ENCODE assay signal across 8 cellular contexts in the genomic region with DNA sequence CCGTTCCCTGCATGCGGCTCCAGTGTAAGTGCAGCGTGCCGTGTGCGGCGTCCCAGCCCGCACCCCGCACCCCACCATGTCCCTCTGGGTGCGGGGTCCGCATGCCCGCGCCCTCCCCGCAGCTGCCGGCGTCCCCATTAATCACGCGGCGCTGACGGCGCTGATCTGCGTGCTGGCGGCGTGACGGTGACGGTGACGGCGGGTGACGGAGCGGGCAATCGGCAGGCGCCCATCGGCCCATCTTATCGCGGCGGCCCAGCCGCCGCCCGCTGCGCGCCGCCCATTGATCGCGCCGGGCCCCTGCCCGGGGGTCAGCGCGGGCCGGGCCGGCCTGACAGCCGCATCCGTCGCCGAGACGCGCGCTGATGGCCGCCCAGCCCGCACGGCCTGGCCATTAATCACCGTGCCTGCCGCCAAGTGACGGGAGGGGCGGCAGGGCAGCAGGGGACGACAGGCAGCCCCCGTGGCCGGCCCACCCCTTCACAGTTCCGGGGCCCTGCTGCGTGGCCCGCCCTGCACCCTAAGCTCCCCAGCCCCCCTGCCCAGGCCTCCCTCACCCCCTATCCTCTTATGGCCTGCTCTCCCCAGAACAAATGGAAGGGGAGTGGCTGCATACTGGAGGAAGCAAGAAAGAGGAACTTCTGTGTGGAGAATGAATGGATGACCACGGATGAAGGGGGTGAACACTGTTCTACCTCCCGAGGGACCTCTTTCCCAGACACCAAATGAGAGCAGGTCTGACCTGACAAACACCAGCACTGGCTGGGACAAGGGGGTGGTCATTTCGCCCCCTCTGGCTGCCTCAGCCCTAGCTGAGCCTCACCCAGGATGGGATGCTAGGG. TPM values are rescaled to one million over a fixed set of nuclear protein-coding genes. Genes with fewer than 3 reads are reported as not detected.
DNase-seq lines count a peak whose midpoint lies in the region; ATAC-seq and TF ChIP-seq lines count a peak whose summit lies in the region.

No MANE protein-coding gene starts in this region.

- no peak overlapping the region for H3K27ac ChIP-seq in effector memory CD4-positive, alpha-beta T cell (ENCODE audit: insufficient read depth, low read length, poor library complexity, severe bottlenecking)
- no peak overlapping the region for H3K27ac ChIP-seq in thoracic aorta

- peaks cover 5% of the 10 kb centered on the region for H3K27me3 ChIP-seq in effector memory CD4-positive, alpha-beta T cell (replicated peaks; ENCODE audit: control insufficient read depth, insufficient read depth, low read length, poor library complexity, severe bottlenecking)
- no peaks in the 10 kb centered on the region for H3K27me3 ChIP-seq in thoracic aorta (replicated peaks; ENCODE audit: insufficient read depth)

- H3K9me3 ChIP-seq in effector memory CD4-positive, alpha-beta T cell (ENCODE audit: control insufficient read depth, low read length) = no peaks in the 10 kb centered on the region
- no peaks in the 10 kb centered on the region for H3K9me3 ChIP-seq in thoracic aorta

- no peak for ATAC-seq in thoracic aorta (ENCODE audit: insufficient number of reproducible peaks, low FRiP score, low read depth)
- no peak for ATAC-seq in GM19035 (IDR thresholded peaks at IDR 0.05; ENCODE audit: unreplicated experiment)
- ATAC-seq in HG02571 (IDR thresholded peaks at IDR 0.05; ENCODE audit: unreplicated experiment) = no peak

- no peak for TF ChIP-seq CTCF in thoracic aorta (IDR thresholded peaks at IDR 0.05)

- peaks cover 35% of the 10 kb centered on the region for H3K36me3 ChIP-seq in effector memory CD4-positive, alpha-beta T cell (ENCODE audit: control insufficient read depth, insufficient read depth, low read length)
- H3K36me3 ChIP-seq in thoracic aorta = peaks cover 5% of the 10 kb centered on the region

- H3K4me1 ChIP-seq in effector memory CD4-positive, alpha-beta T cell (ENCODE audit: control insufficient read depth, insufficient read depth, low read length, poor library complexity, severe bottlenecking) = peaks cover 12% of the 10 kb centered on the region
- peaks cover 10 to 21% of the 10 kb centered on the region in 2 donors for H3K4me1 ChIP-seq in thoracic aorta (ENCODE audit: control insufficient read depth in 1 of 2, low read depth in 2 of 2)

- H3K4me3 ChIP-seq in effector memory CD4-positive, alpha-beta T cell (ENCODE audit: insufficient read depth, low read depth, low read length, poor library complexity, severe bottlenecking) = peak overlapping the region; percentile 71
- peak overlapping the region; percentile 86 for H3K4me3 ChIP-seq in thoracic aorta

- peak; percentile 5 for DNase-seq in GDM1 (lab: John Stamatoyannopoulos, UW)
- peak in 3 of 5 donors; percentile 26 to 32 (median 28) for DNase-seq in T-helper 1 cell
- DNase-seq in effector memory CD4-positive, alpha-beta T cell = peak in 1 of 3 donors; percentile 18
- peak; percentile 29 for DNase-seq in middle frontal gyrus (ENCODE audit: extremely low spot score, low spot score)
- no peak for DNase-seq in thoracic aorta (ENCODE audit: low spot score)
- DNase-seq in cortex of kidney (lab: John Stamatoyannopoulos, UW) = no peak

RNA-seq across cellular contexts. Expression of a gene that starts 24.8 kb away (rescaled TPM):
- 100 to 1,000 TPM; 149 to 182 TPM for total RNA-seq in thoracic aorta

RNA-seq across cellular contexts. Expression of a gene that starts 46.6 kb away (rescaled TPM):
- 10 to 100 TPM; 14.1 to 18.6 TPM for total RNA-seq in thoracic aorta

Comparison
In these comparisons a context has a peak if more than half of its experiments do, and no peak if none do; other contexts are left out.
1. DNase-seq: peak in GDM1 (single experiment), T-helper 1 cell (3 of 5) and middle frontal gyrus (single experiment); none in thoracic aorta (single experiment) and cortex of kidney (single experiment).